ENCODE assay signal across 13 cellular contexts in the genomic region with DNA sequence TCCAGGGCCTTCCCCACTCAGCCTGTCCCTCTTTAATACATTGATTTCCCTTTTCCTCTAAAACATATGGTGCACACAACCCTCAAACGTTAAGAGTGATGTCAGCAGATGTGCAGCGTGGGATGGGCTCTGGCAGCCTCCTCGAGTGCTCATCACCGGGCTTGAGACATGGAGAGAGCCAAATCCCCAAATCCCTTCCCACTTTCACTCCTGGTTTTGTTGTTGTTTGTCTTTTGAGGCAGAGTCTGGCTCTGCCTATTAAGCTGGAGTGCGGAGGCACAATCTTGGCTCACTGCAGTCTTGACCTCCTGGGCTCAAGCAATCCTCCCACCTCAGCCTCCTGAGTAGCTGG. TPM values are rescaled to one million over a fixed set of nuclear protein-coding genes. Genes with fewer than 3 reads are reported as not detected.
DNase-seq lines count a peak whose midpoint lies in the region; ATAC-seq and TF ChIP-seq lines count a peak whose summit lies in the region.
"Had no signal": no experiment of that assay in that cellular context is flagged by ENCODE, and none has a peak within 500 bp of the region (broad histone marks: within the 10 kb centered on the region; RNA-seq: fewer than 3 reads in every experiment).

No MANE protein-coding gene starts in this region.

- POLR2A ChIA-PET in HEK293 (lab: Yijun Ruan, JAX) = interaction anchor here (3.6 kb wide), 1 partner anchor 16 kb away, joined by 13 read pairs; the partner anchor contains the start of gene PCIF1

- no peak overlapping the region for H3K27ac ChIP-seq in HEK293 (ENCODE audit: extremely low read depth, low read depth, low read length)
- H3K27ac ChIP-seq in caudate nucleus (ENCODE audit: low read depth, low read length) = peak overlapping the region; percentile 14
- H3K27ac ChIP-seq in hepatocyte = peak overlapping the region; percentile 88
- peak overlapping the region; percentile 54 to 65 (median 56) for H3K27ac ChIP-seq in sigmoid colon

- TF ChIP-seq EP300 in sigmoid colon (IDR thresholded peaks at IDR 0.05) = no peak

- H3K9me2 ChIP-seq in hepatocyte (replicated peaks; ENCODE audit: insufficient read depth) = no peaks in the 10 kb centered on the region

- H3K27me3 ChIP-seq in hepatocyte = no peaks in the 10 kb centered on the region
- no peaks in the 10 kb centered on the region for H3K27me3 ChIP-seq in sigmoid colon

- ATAC-seq in HG03175 (IDR thresholded peaks at IDR 0.05; ENCODE audit: unreplicated experiment) = no peak

- H3K4me1 Mint-ChIP-seq in activated CD4-positive, alpha-beta T cell treated with anti-CD3 and anti-CD28 coated beads, Interleukin-2, amount 10 ng/mL, durations not matched to agents 24 days and 14 days = peaks cover 2% of the 10 kb centered on the region

- CTCF ChIA-PET in HEK293 (lab: Yijun Ruan, JAX) = interaction anchor here (0.7 kb wide), 1 partner anchor 481 kb away, joined by 4 read pairs; no protein-coding TSS in a partner anchor

- H3K36me3 Mint-ChIP-seq in activated CD4-positive, alpha-beta T cell treated with anti-CD3 and anti-CD28 coated beads, Interleukin-2, amount 10 ng/mL, durations not matched to agents 24 days and 14 days (ENCODE audit: low read depth) = no peaks in the 10 kb centered on the region

- TF ChIP-seq POLR2A in sigmoid colon (IDR thresholded peaks at IDR 0.05) = no peak

- H3K36me3 ChIP-seq in HEK293 (ENCODE audit: control insufficient read depth in 2 of 2, insufficient read depth in 1 of 2, low read length in 2 of 2) (no peaks in the 10 kb centered on the region), hepatocyte (replicated peaks; ENCODE audit: insufficient read depth, low read depth) (no peaks in the 10 kb centered on the region), sigmoid colon (no peaks in the 10 kb centered on the region)

- 76% methylated on average over 5 of the region's 5 CpGs for WGBS in hepatocyte (ENCODE audit: low lambda C conversion rate, missing lambda C conversion rate)
- WGBS in sigmoid colon, 2 donors = 64 to 67% methylated on average over 5 of the region's 5 CpGs

- H3K4me3 Mint-ChIP-seq in activated CD4-positive, alpha-beta T cell treated with anti-CD3 and anti-CD28 coated beads, Interleukin-2, amount 10 ng/mL, durations not matched to agents 24 days and 14 days = no peak overlapping the region

- H3K79me2 ChIP-seq in hepatocyte = no peaks in the 10 kb centered on the region

- DNase-seq in caudate nucleus (lab: John Stamatoyannopoulos, UW) (no peak), hepatocyte (ENCODE audit: low spot score) (no peak), sigmoid colon (no peak), ecto neural progenitor cell (ENCODE audit: low spot score) (no peak)
- DNase-seq in activated CD4-positive, alpha-beta T cell treated with anti-CD3 and anti-CD28 coated beads, Interleukin-2, amount 10 ng/mL, durations not matched to agents 24 days and 14 days = no peak
- no peak for DNase-seq in stimulated activated CD4-positive, alpha-beta T cell treated with anti-CD3 and anti-CD28 coated beads, Interleukin-4, amount 100 ng/mL, for 24 hours
- DNase-seq: aorta, Kasumi-1, RPMI8226, trophoblast cell had no signal

- no peak overlapping the region for H2AFZ ChIP-seq in hepatocyte

- H3K4me1 ChIP-seq in HEK293 (ENCODE audit: control insufficient read depth, insufficient read depth, low read length) (no peaks in the 10 kb centered on the region), hepatocyte (ENCODE audit: insufficient read depth) (peaks cover 9% of the 10 kb centered on the region), sigmoid colon (peaks cover 0 to 24% (median 12%) of the 10 kb centered on the region in 4 donors)

- H3K4me3 ChIP-seq in HEK293 (ENCODE audit: low read depth, low read length) = no peak overlapping the region
- no peak overlapping the region for H3K4me3 ChIP-seq in hepatocyte
- no peak overlapping the region for H3K4me3 ChIP-seq in sigmoid colon

- peaks cover 20% of the 10 kb centered on the region for H3K27me3 Mint-ChIP-seq in activated CD4-positive, alpha-beta T cell treated with anti-CD3 and anti-CD28 coated beads, Interleukin-2, amount 10 ng/mL, durations not matched to agents 24 days and 14 days

- no peak for TF ChIP-seq CTCF in HEK293 (tag by site-specific recombination; IDR thresholded peaks at IDR 0.05)
- no peak for TF ChIP-seq CTCF in hepatocyte (IDR thresholded peaks at IDR 0.05; ENCODE audit: poor library complexity)
- no peak for TF ChIP-seq CTCF in sigmoid colon (IDR thresholded peaks at IDR 0.05)

- no peak overlapping the region for H3K27ac Mint-ChIP-seq in activated CD4-positive, alpha-beta T cell treated with anti-CD3 and anti-CD28 coated beads, Interleukin-2, amount 10 ng/mL, durations not matched to agents 24 days and 14 days

- intact Hi-C loops in sigmoid colon (cut with DNase I) = no loop called here
- intact Hi-C loops in activated CD4-positive, alpha-beta T cell treated with anti-CD3 and anti-CD28 coated beads, Interleukin-2, amount 10 ng/mL, durations not matched to agents 24 days and 14 days (cut with micrococcal nuclease) = no loop called here

- no peaks in the 10 kb centered on the region for H4K20me1 ChIP-seq in hepatocyte (ENCODE audit: insufficient read depth, poor library complexity, severe bottlenecking)

- H3K9me3 ChIP-seq in HEK293 (ENCODE audit: control insufficient read depth, insufficient read depth, low read depth, low read length) (no peaks in the 10 kb centered on the region), hepatocyte (ENCODE audit: low read depth) (no peaks in the 10 kb centered on the region), sigmoid colon (no peaks in the 10 kb centered on the region)

- no peaks in the 10 kb centered on the region for H3K9me3 Mint-ChIP-seq in activated CD4-positive, alpha-beta T cell treated with anti-CD3 and anti-CD28 coated beads, Interleukin-2, amount 10 ng/mL, durations not matched to agents 24 days and 14 days

- H3K4me2 ChIP-seq in hepatocyte = no peak overlapping the region

TF ChIP-seq in HEK293, 187 proteins besides CTCF, POLR2A, EP300 and RAD21:
- TF ChIP-seq ZNF560 (tag by site-specific recombination; IDR thresholded peaks at IDR 0.05; ENCODE audit: borderline replicate concordance) = no peak
- TF ChIP-seq EGR2 (tag by site-specific recombination; IDR thresholded peaks at IDR 0.05; ENCODE audit: low read depth) = peak; percentile 49; the same call in 1 of the 2 replicates
- TF ChIP-seq ZNF639 (tag by site-specific recombination; IDR thresholded peaks at IDR 0.05) = no peak

RNA-seq across cellular contexts. Expression of gene PLTP, which starts 5.8 kb away (rescaled TPM):
- 144 and 176 TPM in 2 replicates for total RNA-seq in hepatocyte
- polyA plus RNA-seq in hepatocyte = 623 and 823 TPM in 2 replicates
- 100 to 1,000 TPM in 3 of 4 donors, 10 to 100 TPM in 1; 68.7 to 296 (median 156) TPM for total RNA-seq in sigmoid colon
- polyA plus RNA-seq in sigmoid colon = 10 to 100 TPM; 36.6 to 52.0 (median 47.4) TPM
- total RNA-seq in activated CD4-positive, alpha-beta T cell treated with anti-CD3 and anti-CD28 coated beads, Interleukin-2, amount 10 ng/mL, durations not matched to agents 24 days and 14 days = 3.2 and 4.0 TPM in 2 replicates

RNA-seq across cellular contexts. Expression of gene PCIF1, which starts 16.7 kb away (rescaled TPM):
- total RNA-seq in hepatocyte = 9.7 and 11.8 TPM in 2 replicates
- polyA plus RNA-seq in hepatocyte = 26.0 and 32.4 TPM in 2 replicates
- total RNA-seq in sigmoid colon = 10 to 100 TPM; 31.4 to 39.3 (median 32.5) TPM
- polyA plus RNA-seq in sigmoid colon = 10 to 100 TPM; 26.4 to 37.8 (median 27.2) TPM
- 26.1 and 27.8 TPM in 2 replicates for total RNA-seq in activated CD4-positive, alpha-beta T cell treated with anti-CD3 and anti-CD28 coated beads, Interleukin-2, amount 10 ng/mL, durations not matched to agents 24 days and 14 days

RNA-seq across cellular contexts. Expression of gene CTSA, which starts 26.6 kb away (rescaled TPM):
- 401 and 425 TPM in 2 replicates for total RNA-seq in hepatocyte
- 716 and 724 TPM in 2 replicates for polyA plus RNA-seq in hepatocyte
- total RNA-seq in sigmoid colon = 10 to 100 TPM; 45.7 to 79.5 (median 56.7) TPM
- polyA plus RNA-seq in sigmoid colon = 100 to 1,000 TPM in 2 of 3 donors, 10 to 100 TPM in 1; 64.9 to 203 (median 169) TPM
- 48.7 and 50.8 TPM in 2 replicates for total RNA-seq in activated CD4-positive, alpha-beta T cell treated with anti-CD3 and anti-CD28 coated beads, Interleukin-2, amount 10 ng/mL, durations not matched to agents 24 days and 14 days

RNA-seq across cellular contexts. Expression of gene NEURL2, which starts 26.8 kb away (rescaled TPM):
- total RNA-seq in hepatocyte (11.1 and 12.8 TPM in 2 replicates), sigmoid colon (10 to 100 TPM; 18.9 to 25.8 (median 20.3) TPM)
- polyA plus RNA-seq in hepatocyte (11.7 and 11.8 TPM in 2 replicates), sigmoid colon (1 to 10 TPM; 1.8 to 4.6 (median 3.9) TPM)
- total RNA-seq in activated CD4-positive, alpha-beta T cell treated with anti-CD3 and anti-CD28 coated beads, Interleukin-2, amount 10 ng/mL, durations not matched to agents 24 days and 14 days = 2.0 and 2.4 TPM in 2 replicates

RNA-seq across cellular contexts. Expression of gene SPATA25, which starts 30.3 kb away (rescaled TPM):
- 5.6 TPM in 1 of 2 replicates, not detected in the other for total RNA-seq in hepatocyte
- polyA plus RNA-seq in hepatocyte = 0.41 and 1.4 TPM in 2 replicates
- total RNA-seq in sigmoid colon = 1 to 10 TPM; 1.6 to 7.5 (median 3.0) TPM
- polyA plus RNA-seq in sigmoid colon = 1 to 10 TPM in 1 of 3 donors, not detected in 2; 1.7 TPM
- 0.47 and 1.8 TPM in 2 replicates for total RNA-seq in activated CD4-positive, alpha-beta T cell treated with anti-CD3 and anti-CD28 coated beads, Interleukin-2, amount 10 ng/mL, durations not matched to agents 24 days and 14 days
- total RNA-seq: Daoy had no signal

Comparison
In these comparisons a context has a peak if more than half of its experiments do, and no peak if none do; other contexts are left out.
1. RNA of gene PLTP, which starts 5.8 kb away (total RNA-seq): 68.7 to 296 TPM in sigmoid colon and 144 to 176 TPM in hepatocyte; 3.2 to 4.0 TPM in activated CD4-positive, alpha-beta T cell treated with anti-CD3 and anti-CD28 coated beads, Interleukin-2, amount 10 ng/mL, durations not matched to agents 24 days and 14 days; every median in the first group is over 10 times any median in the second.